In the genomic region with DNA sequence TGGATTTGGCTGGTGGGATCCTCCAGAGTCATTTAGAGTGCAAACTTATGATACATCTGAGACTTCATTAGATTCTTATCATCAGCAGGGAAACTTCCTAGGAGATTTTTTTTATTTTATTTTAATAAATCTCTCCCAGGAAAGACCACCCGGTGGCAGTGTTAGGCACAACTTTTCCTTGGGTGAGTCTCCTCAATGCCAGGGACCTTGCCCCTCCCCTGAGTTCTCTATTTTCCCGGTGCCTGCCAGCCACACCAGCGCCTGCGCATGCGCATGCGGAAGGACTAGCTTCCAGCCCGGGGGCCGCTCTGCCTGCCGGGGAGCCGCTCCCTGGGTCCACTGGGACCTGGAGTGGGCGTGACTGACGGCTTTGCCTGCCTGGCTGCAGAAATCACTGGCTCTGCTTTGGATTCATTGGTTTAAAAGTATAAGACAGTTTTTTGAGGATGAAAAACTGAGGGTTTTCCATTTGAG, we compare ENCODE assay signal across 8 cellular contexts.
DNase-seq lines count a peak whose midpoint lies in the region; ATAC-seq and TF ChIP-seq lines count a peak whose summit lies in the region.

No MANE protein-coding gene starts in this region.

- CTCF ChIA-PET in MCF 10A (lab: Yijun Ruan, JAX) = interaction anchor here (4.5 kb wide), 1 partner anchor 8 kb away, joined by 38 read pairs; no protein-coding TSS in a partner anchor

- intact Hi-C loops in MCF 10A (cut with micrococcal nuclease) = loop anchor here (10.0 kb wide), 1 partner anchor 1186 kb away; no protein-coding TSS in a partner anchor

- no peaks in the 10 kb centered on the region for H3K27me3 Mint-ChIP-seq in MCF 10A (ENCODE audit: insufficient read depth, unreplicated experiment)

- BruUV-seq in MCF 10A (replicated peaks; lab: Mats Ljungman, UMichigan) = no TSS peak

- H3K27ac ChIP-seq in iPS-20b (ENCODE audit: low read length) = no peak overlapping the region

- no peak for ATAC-seq in HG03520 (IDR thresholded peaks at IDR 0.05; ENCODE audit: unreplicated experiment)

- no peaks in the 10 kb centered on the region for H3K4me1 Mint-ChIP-seq in MCF 10A (ENCODE audit: insufficient read depth, unreplicated experiment)

- H3K36me3 Mint-ChIP-seq in MCF 10A (ENCODE audit: insufficient read depth, unreplicated experiment) = no peaks in the 10 kb centered on the region

- peak; percentile 10 for TF ChIP-seq CTCF in MCF 10A (IDR thresholded peaks at IDR 0.05; ENCODE audit: unreplicated experiment)

- H3K4me1 ChIP-seq in iPS-20b (ENCODE audit: insufficient read depth, low read length) = no peaks in the 10 kb centered on the region

- peaks cover 5% of the 10 kb centered on the region for H3K9me3 Mint-ChIP-seq in MCF 10A (ENCODE audit: unreplicated experiment)

- H3K9me3 ChIP-seq in iPS-20b (ENCODE audit: insufficient read depth, low read depth, low read length) = no peaks in the 10 kb centered on the region

- peak; percentile 2 for DNase-seq in HCEC 1CT
- peak; percentile 4 for DNase-seq in NCI-H510A treated with DMSO at 0.1 percent for 48 hours (lab: John Stamatoyannopoulos, UW)
- peak; percentile 44 for DNase-seq in MCF 10A (ENCODE audit: unreplicated experiment)
- peak; percentile 29 for DNase-seq in stimulated activated CD4-positive, alpha-beta T cell treated with anti-CD3 and anti-CD28 coated beads, Interleukin-1b, Interleukin-23, amount 100 ng/mL, for 48 hours
- DNase-seq in activated naive CD4-positive, alpha-beta T cell treated with Interleukin-2 at 50 U/mL for 16 hours = no peak
- DNase-seq in activated effector memory CD4-positive, alpha-beta T cell treated with anti-CD3 and anti-CD28 coated beads, Interleukin-2, amount 50 U/mL, for 16 hours = no peak

- POLR2A ChIA-PET in MCF 10A (lab: Yijun Ruan, JAX) = no interaction called here

- no peak overlapping the region for H3K27ac Mint-ChIP-seq in MCF 10A (ENCODE audit: low read depth, unreplicated experiment)

- H3K4me3 ChIP-seq in iPS-20b (ENCODE audit: low read length) = peak overlapping the region; percentile 57

- H3K9ac ChIP-seq in iPS-20b (ENCODE audit: low read depth, low read length) = no peak overlapping the region

- H3K36me3 ChIP-seq in iPS-20b (ENCODE audit: insufficient read depth, low read depth, low read length) = no peaks in the 10 kb centered on the region

- no peak overlapping the region for H3K4me3 Mint-ChIP-seq in MCF 10A (ENCODE audit: unreplicated experiment)

- H3K27me3 ChIP-seq in iPS-20b (ENCODE audit: insufficient read depth, low read length) = no peaks in the 10 kb centered on the region

Comparison
In these comparisons a context has a peak if more than half of its experiments do, and no peak if none do; other contexts are left out.
1. DNase-seq: peak in HCEC 1CT (single experiment), NCI-H510A treated with DMSO at 0.1 percent for 48 hours (single experiment), MCF 10A (single experiment) and stimulated activated CD4-positive, alpha-beta T cell treated with anti-CD3 and anti-CD28 coated beads, Interleukin-1b, Interleukin-23, amount 100 ng/mL, for 48 hours (single experiment); none in activated naive CD4-positive, alpha-beta T cell treated with Interleukin-2 at 50 U/mL for 16 hours (single experiment) and activated effector memory CD4-positive, alpha-beta T cell treated with anti-CD3 and anti-CD28 coated beads, Interleukin-2, amount 50 U/mL, for 16 hours (single experiment).